Comparison of ENCODE assay signal across 20 cellular contexts in the genomic region with DNA sequence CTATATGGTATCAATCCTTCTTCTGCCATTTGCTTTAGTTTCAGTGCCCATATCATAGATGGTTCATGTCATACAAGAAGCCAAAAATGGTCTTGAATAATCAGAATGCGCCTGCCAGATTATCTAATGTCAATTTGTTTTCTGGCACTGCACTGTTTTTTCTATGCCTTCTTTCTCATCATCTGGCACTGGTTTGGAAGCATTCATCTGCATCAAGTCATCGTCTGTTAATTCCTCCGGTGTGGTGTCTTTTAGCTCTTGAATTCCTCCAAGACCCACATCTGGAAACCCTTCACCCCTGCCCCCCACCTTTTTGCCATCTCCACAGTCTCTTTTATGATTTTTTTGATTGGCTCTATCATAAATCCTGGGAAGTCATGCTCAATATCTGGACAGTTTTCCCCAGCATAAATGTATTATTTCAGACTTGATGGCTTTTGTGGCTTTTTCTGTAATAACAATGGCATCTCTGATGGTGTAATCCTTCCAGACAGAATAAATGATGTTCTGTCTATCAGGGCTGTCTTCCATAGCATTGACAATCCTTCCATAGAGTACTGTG.
"Had no signal": no experiment of that assay in that cellular context is flagged by ENCODE, and none has a peak within 500 bp of the region (broad histone marks: within the 10 kb centered on the region; RNA-seq: fewer than 3 reads in every experiment).

No MANE protein-coding gene starts in this region.

- H3K4me1 ChIP-seq: esophagus muscularis mucosa, foreskin keratinocyte, pancreas, testis, tibial nerve, upper lobe of right lung, vagina had no signal

- H3K9me3 ChIP-seq: pancreas, testis, upper lobe of right lung, vagina had no signal

- H3K27ac ChIP-seq: epithelial cell of prostate, esophagus muscularis mucosa, foreskin keratinocyte, hepatocyte, pancreas, skin epidermis, testis, tibial nerve, upper lobe of right lung, vagina had no signal

- H3K4me3 ChIP-seq: esophagus muscularis mucosa, hepatocyte, pancreas, skin epidermis, testis, tibial nerve, upper lobe of right lung, vagina had no signal

- H3K79me2 ChIP-seq: hepatocyte had no signal

- H3K4me2 ChIP-seq: hepatocyte had no signal

- H3K36me3 ChIP-seq: esophagus muscularis mucosa, pancreas, tibial nerve, upper lobe of right lung, vagina had no signal

- DNase-seq: effector memory CD4-positive, alpha-beta T cell; kidney glomerular epithelial cell; mesendoderm; naive B cell; occipital lobe; pancreas; stimulated activated CD4-positive, alpha-beta T cell treated with anti-CD3 and anti-CD28 coated beads, Interleukin-2, amount 100 ng/mL, for 24 hours; stimulated activated CD4-positive, alpha-beta T cell treated with anti-CD3 and anti-CD28 coated beads, Interleukin-4, amount 100 ng/mL, for 4 hours; stimulated activated naive B cell treated with anti-CD40 and anti-IgM and Interleukin-4, amounts not matched to agents 10 μg/mL and 1 μg/mL and 100 μg/mL, for 72 hours; stimulated activated naive CD8-positive, alpha-beta T cell treated with anti-CD3 and anti-CD28 coated beads, Interleukin-15, amount 100 ng/mL, for 72 hours; testis; upper lobe of right lung had no signal

- H2AFZ ChIP-seq: hepatocyte had no signal

- ATAC-seq: foreskin keratinocyte; pancreas; sciatic nerve; stimulated activated naive B cell treated with anti-CD40 and anti-IgM and Interleukin-4, amounts not matched to agents 10 μg/mL and 1 μg/mL and 100 μg/mL, for 72 hours; stimulated activated naive CD8-positive, alpha-beta T cell treated with anti-CD3 and anti-CD28 coated beads, Interleukin-15, amount 100 ng/mL, for 72 hours; upper lobe of right lung had no signal

- H3K27me3 ChIP-seq: esophagus muscularis mucosa, hepatocyte, pancreas, testis, tibial nerve, upper lobe of right lung, vagina had no signal
